Comparison of ENCODE assay signal across 8 cellular contexts in genomic region chr5:132867046-132867451, GRCh38. TPM values are rescaled to one million over a fixed set of nuclear protein-coding genes. Genes with fewer than 3 reads are reported as not detected.
DNase-seq lines count a peak whose midpoint lies in the region; ATAC-seq and TF ChIP-seq lines count a peak whose summit lies in the region.

No MANE protein-coding gene starts in this region.

- peak overlapping the region; percentile 98 for H3K4me3 Mint-ChIP-seq in T-helper 2 cell treated with Interferon-gamma antibody and Interleukin-4, amounts not matched to agents 5 μg/mL and 100 μg/mL, for 36 hours
- H3K4me3 Mint-ChIP-seq in effector memory CD8-positive, alpha-beta T cell: peak overlapping the region; percentile 89 to 97

- peak overlapping the region; percentile 99 for H3K27ac Mint-ChIP-seq in T-helper 2 cell treated with Interferon-gamma antibody and Interleukin-4, amounts not matched to agents 5 μg/mL and 100 μg/mL, for 36 hours
- H3K27ac Mint-ChIP-seq in effector memory CD8-positive, alpha-beta T cell: peak overlapping the region; percentile 96 to 98

- TF ChIP-seq CTCF in omental fat pad (IDR thresholded peaks at IDR 0.05): no peak

- no peaks in the 10 kb centered on the region for H3K27me3 ChIP-seq in MG63

- peaks cover 18% of the 10 kb centered on the region for H3K4me1 Mint-ChIP-seq in T-helper 2 cell treated with Interferon-gamma antibody and Interleukin-4, amounts not matched to agents 5 μg/mL and 100 μg/mL, for 36 hours (ENCODE audit: low read depth)
- H3K4me1 Mint-ChIP-seq in effector memory CD8-positive, alpha-beta T cell (ENCODE audit: low read depth in 2 of 2): peaks cover 14 to 17% of the 10 kb centered on the region in 2 donors

- no peaks in the 10 kb centered on the region for H3K9me3 Mint-ChIP-seq in T-helper 2 cell treated with Interferon-gamma antibody and Interleukin-4, amounts not matched to agents 5 μg/mL and 100 μg/mL, for 36 hours
- no peaks in the 10 kb centered on the region for H3K9me3 Mint-ChIP-seq in effector memory CD8-positive, alpha-beta T cell

- peaks cover 11% of the 10 kb centered on the region for H3K27me3 Mint-ChIP-seq in T-helper 2 cell treated with Interferon-gamma antibody and Interleukin-4, amounts not matched to agents 5 μg/mL and 100 μg/mL, for 36 hours (ENCODE audit: low read depth)
- H3K27me3 Mint-ChIP-seq in effector memory CD8-positive, alpha-beta T cell: no peaks in the 10 kb centered on the region

- ATAC-seq in effector memory CD8-positive, alpha-beta T cell (replicated peaks): no peak
- ATAC-seq in omental fat pad (ENCODE audit: low FRiP score): peak; percentile 19
- no peak for ATAC-seq in HG02870 (IDR thresholded peaks at IDR 0.05; ENCODE audit: unreplicated experiment)

- no peak for DNase-seq in T-helper 2 cell treated with Interferon-gamma antibody and Interleukin-4, amounts not matched to agents 5 μg/mL and 100 μg/mL, for 36 hours (ENCODE audit: low spot score)
- no peak for DNase-seq in T-helper 2 cell
- DNase-seq in MG63: no peak
- DNase-seq in effector memory CD8-positive, alpha-beta T cell: no peak
- no peak for DNase-seq in omental fat pad (ENCODE audit: low spot score)
- no peak for DNase-seq in NCI-H2171 (lab: John Stamatoyannopoulos, UW)
- DNase-seq in NCI-H2227 (lab: John Stamatoyannopoulos, UW; ENCODE audit: unreplicated experiment): no peak

- no peaks in the 10 kb centered on the region for H3K9me3 ChIP-seq in MG63

- H3K36me3 Mint-ChIP-seq in T-helper 2 cell treated with Interferon-gamma antibody and Interleukin-4, amounts not matched to agents 5 μg/mL and 100 μg/mL, for 36 hours (ENCODE audit: low read depth): peaks cover 26% of the 10 kb centered on the region
- H3K36me3 Mint-ChIP-seq in effector memory CD8-positive, alpha-beta T cell (ENCODE audit: insufficient read depth): peaks cover 34% of the 10 kb centered on the region

- peaks cover 51% of the 10 kb centered on the region for H3K36me3 ChIP-seq in MG63

- H3K4me3 ChIP-seq in MG63: peak overlapping the region; percentile 99

RNA-seq across cellular contexts. Expression of gene UQCRQ, which starts 0.6 kb away (rescaled TPM):
- 388 and 1,689 TPM in 2 replicates for total RNA-seq in MG63 (2014; rRNA removed; shearing (Covaris generic); ENCODE audit: low replicate concordance)
- total RNA-seq in omental fat pad: 100 to 1,000 TPM in 3 of 4 donors, 10 to 100 TPM in 1; 89.7 to 173 (median 115) TPM

RNA-seq across cellular contexts. Expression of gene GDF9, which starts 0.8 kb away (rescaled TPM):
- total RNA-seq in MG63 (2014; rRNA removed; shearing (Covaris generic); ENCODE audit: low replicate concordance): 0.15 TPM in 1 of 2 replicates, not detected in the other
- 1 to 10 TPM in 1 of 4 donors, under 1 TPM in 2, not detected in 1; 0.24 to 1.3 (median 0.31) TPM for total RNA-seq in omental fat pad

RNA-seq across cellular contexts. Expression of gene LEAP2, which starts 6.4 kb away (rescaled TPM):
- total RNA-seq in MG63 (2014; rRNA removed; shearing (Covaris generic); ENCODE audit: low replicate concordance): 1.4 TPM in 1 of 2 replicates, not detected in the other
- 1 to 10 TPM in 3 of 4 donors, under 1 TPM in 1; 0.84 to 2.3 (median 1.4) TPM for total RNA-seq in omental fat pad

RNA-seq across cellular contexts. Expression of gene SHROOM1, which starts 36.6 kb away (rescaled TPM):
- total RNA-seq in MG63 (2014; rRNA removed; shearing (Covaris generic); ENCODE audit: low replicate concordance): 8.6 and 16.4 TPM in 2 replicates
- 10 to 100 TPM in 2 of 4 donors, 1 to 10 TPM in 2; 7.0 to 17.0 (median 9.1) TPM for total RNA-seq in omental fat pad

RNA-seq across cellular contexts. Expression of gene SOWAHA, which starts 53.9 kb away (rescaled TPM):
- not detected in 2 replicates for total RNA-seq in MG63 (2014; rRNA removed; shearing (Covaris generic); ENCODE audit: low replicate concordance)
- total RNA-seq in omental fat pad: under 1 TPM in 2 of 4 donors, not detected in 2; 0.13 to 0.28 TPM
